Comparison of ENCODE assay signal across 9 cellular contexts in genomic region chr22:39808087-39808486, GRCh38.
A peak's percentile ranks its signal among the peaks of the same experiment; 100 is the strongest.
DNase-seq lines count a peak whose midpoint lies in the region; FAIRE-seq and TF ChIP-seq lines count a peak whose summit lies in the region.
"Had no signal": no experiment of that assay in that cellular context is flagged by ENCODE, and none has a peak within 500 bp of the region (broad histone marks: within the 10 kb centered on the region; RNA-seq: fewer than 3 reads in every experiment).

No MANE protein-coding gene starts in this region.

- H3K27me3 ChIP-seq in tibial artery = peaks cover 0 to 43% of the 10 kb centered on the region in 2 donors

- H3K4me3 ChIP-seq in kidney (ENCODE audit: low read length in 2 of 2) (no peak overlapping the region), tibial artery (no peak overlapping the region)

- intact Hi-C loops in kidney (cut with DNase I) (no loop called here), tibial artery (cut with DNase I; ENCODE audit: low total_unique reads) (no loop called here)

- CTCF ChIA-PET in GM10248 (lab: Yijun Ruan, JAX) = interaction anchor here (0.9 kb wide), 1 partner anchor 9 kb away, joined by 4 read pairs; no protein-coding TSS in a partner anchor

- TF ChIP-seq CTCF in kidney (IDR thresholded peaks at IDR 0.05; ENCODE audit: borderline replicate concordance, extremely low read depth, insufficient read depth) (peak; percentile 12), tibial artery (IDR thresholded peaks at IDR 0.05) (no peak), GM10248 (IDR thresholded peaks at IDR 0.05; ENCODE audit: control extremely low read depth, extremely low read depth, low read depth, missing control alignments) (no peak)

- H3K9me3 ChIP-seq in kidney (ENCODE audit: control insufficient read depth in 1 of 2, low read length in 2 of 2) (no peaks in the 10 kb centered on the region), tibial artery (no peaks in the 10 kb centered on the region)

- H3K9ac ChIP-seq in kidney (ENCODE audit: low read length in 2 of 2) = no peak overlapping the region

- FAIRE-seq in kidney (lab: Jason Lieb, UNC) = no peak

- H3K4me1 ChIP-seq in kidney (ENCODE audit: control insufficient read depth in 1 of 2, insufficient read depth in 1 of 2, low read depth in 1 of 2, low read length in 2 of 2) (no peaks in the 10 kb centered on the region), tibial artery (no peaks in the 10 kb centered on the region)

- POLR2A ChIA-PET in GM10248 (lab: Yijun Ruan, JAX) = no interaction called here

- no peak overlapping the region for H3K27ac ChIP-seq in kidney (ENCODE audit: low read depth in 2 of 2, low read length in 2 of 2)
- no peak overlapping the region for H3K27ac ChIP-seq in tibial artery

- H3K36me3 ChIP-seq in kidney (ENCODE audit: control insufficient read depth in 1 of 2, insufficient read depth in 2 of 2, low read length in 2 of 2) (no peaks in the 10 kb centered on the region), tibial artery (no peaks in the 10 kb centered on the region)

- DNase-seq in AG20443 (ENCODE audit: low spot score) (peak; percentile 21), HK-2 (ENCODE audit: unreplicated experiment) (peak; percentile 2), kidney (no peak), tibial artery (no peak), NCI-H187 (lab: John Stamatoyannopoulos, UW) (no peak), GM10248 (ENCODE audit: extremely low spot score) (no peak), NCI-H510A treated with DMSO at 0.1 percent for 48 hours (lab: John Stamatoyannopoulos, UW) (no peak)
- peak; percentile 5 for DNase-seq in activated CD8-positive, alpha-beta memory T cell treated with anti-CD3 and anti-CD28 coated beads, Interleukin-2, amount 50 U/mL, for 24 hours (ENCODE audit: extremely low read depth)
- DNase-seq: activated naive CD8-positive, alpha-beta T cell treated with anti-CD3 and anti-CD28 coated beads, Interleukin-2, amount 10 ng/mL, durations not matched to agents 7 days and 5 days had no signal

Comparison
In these comparisons a context has a peak if more than half of its experiments do, and no peak if none do; other contexts are left out.
1. DNase-seq: peak in AG20443 (single experiment), HK-2 (single experiment) and activated CD8-positive, alpha-beta memory T cell treated with anti-CD3 and anti-CD28 coated beads, Interleukin-2, amount 50 U/mL, for 24 hours (single experiment); none in kidney (single experiment), tibial artery (0 of 2), NCI-H187 (0 of 2), GM10248 (single experiment) and NCI-H510A treated with DMSO at 0.1 percent for 48 hours (single experiment).